Comparison of ENCODE assay signal across 13 cellular contexts in genomic region chr6:168031411-168032382, GRCh38. TPM values are rescaled to one million over a fixed set of nuclear protein-coding genes. Genes with fewer than 3 reads are reported as not detected.
DNase-seq lines count a peak whose midpoint lies in the region; ATAC-seq and TF ChIP-seq lines count a peak whose summit lies in the region.
"Had no signal": no experiment of that assay in that cellular context is flagged by ENCODE, and none has a peak within 500 bp of the region (broad histone marks: within the 10 kb centered on the region; RNA-seq: fewer than 3 reads in every experiment).

No MANE protein-coding gene starts in this region.

- no peak overlapping the region for H3K4me3 Mint-ChIP-seq in activated CD8-positive, alpha-beta T cell treated with anti-CD3 and anti-CD28 coated beads for 36 hours

- no peaks in the 10 kb centered on the region for H3K9me3 ChIP-seq in osteoblast (ENCODE audit: low read depth, low read length)

- H3K4me1 Mint-ChIP-seq in activated CD8-positive, alpha-beta T cell treated with anti-CD3 and anti-CD28 coated beads for 36 hours (ENCODE audit: low read depth): no peaks in the 10 kb centered on the region

- no peaks in the 10 kb centered on the region for H3K79me2 ChIP-seq in osteoblast (ENCODE audit: insufficient read depth, low read length)

- H3K4me2 ChIP-seq in osteoblast (ENCODE audit: insufficient read depth, low read length): peak overlapping the region; percentile 29

- intact Hi-C loops in left colon (cut with DNase I, micrococcal nuclease): no loop called here
- intact Hi-C loops in activated CD8-positive, alpha-beta T cell treated with anti-CD3 and anti-CD28 coated beads for 36 hours (cut with micrococcal nuclease): no loop called here

- H3K27ac Mint-ChIP-seq in activated CD8-positive, alpha-beta T cell treated with anti-CD3 and anti-CD28 coated beads for 36 hours: no peak overlapping the region

- H3K36me3 ChIP-seq in osteoblast (ENCODE audit: insufficient read depth, low read length): no peaks in the 10 kb centered on the region
- H3K36me3 ChIP-seq: cardiac muscle cell had no signal

- no peak for TF ChIP-seq CTCF in AG10803 (conservative IDR thresholded peaks at IDR 0.05; ENCODE audit: low read length)
- TF ChIP-seq CTCF in fibroblast of mammary gland (conservative IDR thresholded peaks at IDR 0.05; ENCODE audit: control insufficient read depth, insufficient read depth, low read depth, low read length): no peak
- TF ChIP-seq CTCF in osteoblast (IDR thresholded peaks at IDR 0.05; ENCODE audit: extremely low read depth, low read depth, low read length): no peak
- no peak for TF ChIP-seq CTCF in activated CD8-positive, alpha-beta T cell treated with anti-CD3 and anti-CD28 coated beads for 36 hours (IDR thresholded peaks at IDR 0.05)

- peak overlapping the region; percentile 68 for H2AFZ ChIP-seq in osteoblast (ENCODE audit: low read length)

- POLR2A ChIA-PET in activated CD8-positive, alpha-beta T cell treated with anti-CD3 and anti-CD28 coated beads for 36 hours (lab: Charles Lee): no interaction called here

- ATAC-seq in left colon (no peak), left lobe of liver (no peak)
- ATAC-seq in activated CD8-positive, alpha-beta T cell treated with anti-CD3 and anti-CD28 coated beads for 36 hours: no peak

- H4K20me1 ChIP-seq in osteoblast (ENCODE audit: insufficient read depth, low read length): no peaks in the 10 kb centered on the region

- H3K27me3 ChIP-seq in osteoblast (ENCODE audit: insufficient read depth, low read length): no peaks in the 10 kb centered on the region

- peaks cover 30% of the 10 kb centered on the region for H3K4me1 ChIP-seq in osteoblast (ENCODE audit: insufficient read depth, low read length)

- peak overlapping the region; percentile 67 for H3K27ac ChIP-seq in osteoblast (ENCODE audit: low read depth, low read length)
- H3K27ac ChIP-seq: cardiac muscle cell had no signal

- H3K36me3 Mint-ChIP-seq in activated CD8-positive, alpha-beta T cell treated with anti-CD3 and anti-CD28 coated beads for 36 hours (ENCODE audit: low read depth): no peaks in the 10 kb centered on the region

- CTCF ChIA-PET in activated CD8-positive, alpha-beta T cell treated with anti-CD3 and anti-CD28 coated beads for 36 hours (lab: Charles Lee): interaction anchor here (1.0 kb wide), 1 partner anchor 86 kb away, joined by 3 read pairs; no protein-coding TSS in a partner anchor

- no peak overlapping the region for H3K4me3 ChIP-seq in AG10803 (ENCODE audit: low read length)
- no peak overlapping the region for H3K4me3 ChIP-seq in fibroblast of mammary gland (ENCODE audit: control insufficient read depth, low read depth, low read length)
- H3K4me3 ChIP-seq in osteoblast (ENCODE audit: insufficient read depth, low read length): no peak overlapping the region
- H3K4me3 ChIP-seq: cardiac muscle cell had no signal

- H3K9me3 Mint-ChIP-seq in activated CD8-positive, alpha-beta T cell treated with anti-CD3 and anti-CD28 coated beads for 36 hours: peaks cover 2% of the 10 kb centered on the region

- peaks cover 17% of the 10 kb centered on the region for H3K27me3 Mint-ChIP-seq in activated CD8-positive, alpha-beta T cell treated with anti-CD3 and anti-CD28 coated beads for 36 hours

- DNase-seq in AG10803 (ENCODE audit: low read depth) (peak; percentile 81), RPMI7951 (ENCODE audit: low read depth) (peak; percentile 94), fibroblast of mammary gland (ENCODE audit: low read depth) (peak; percentile 85), osteoblast (ENCODE audit: insufficient read length, low spot score, missing footprints) (no peak), left colon (no peak), amygdala (lab: John Stamatoyannopoulos, UW) (no peak), left lobe of liver (ENCODE audit: low spot score) (no peak)
- DNase-seq in activated CD8-positive, alpha-beta T cell treated with anti-CD3 and anti-CD28 coated beads for 36 hours: no peak
- DNase-seq: activated CD8-positive, alpha-beta memory T cell treated with anti-CD3 and anti-CD28 coated beads, Interleukin-2, amount 50 U/mL, for 48 hours; COR-L47; hippocampal formation; NCI-H1694 treated with DMSO at 0.1 percent for 48 hours had no signal

RNA-seq across cellular contexts. Expression of gene KIF25, which starts 34.2 kb away (rescaled TPM):
- total RNA-seq in RPMI7951 (2014; rRNA removed; shearing (Covaris generic)): 0.36 and 0.39 TPM in 2 replicates
- total RNA-seq in osteoblast (not detected in 2 replicates), left colon (under 1 TPM; 0.22 to 0.27 TPM), left lobe of liver (0.43 TPM)
- total RNA-seq in activated CD8-positive, alpha-beta T cell treated with anti-CD3 and anti-CD28 coated beads for 36 hours: not detected

RNA-seq across cellular contexts. Expression of gene FRMD1, which starts 47.3 kb away (rescaled TPM):
- total RNA-seq in RPMI7951 (2014; rRNA removed; shearing (Covaris generic)): not detected in 2 replicates
- total RNA-seq in osteoblast (under 0.01 TPM in 2 replicates), left colon (10 to 100 TPM; 22.8 to 35.5 TPM), left lobe of liver (0.10 TPM)
- total RNA-seq in activated CD8-positive, alpha-beta T cell treated with anti-CD3 and anti-CD28 coated beads for 36 hours: not detected

Comparison
In these comparisons a context has a peak if more than half of its experiments do, and no peak if none do; other contexts are left out.
1. DNase-seq: peak in AG10803 (single experiment), RPMI7951 (single experiment) and fibroblast of mammary gland (single experiment); none in osteoblast (single experiment), left colon (0 of 2), amygdala (0 of 56), left lobe of liver (single experiment) and activated CD8-positive, alpha-beta T cell treated with anti-CD3 and anti-CD28 coated beads for 36 hours (single experiment).
2. RNA of gene FRMD1, which starts 47.3 kb away (total RNA-seq): 22.8 to 35.5 TPM in left colon; 0.10 TPM in left lobe of liver (single experiment), not detected in RPMI7951, under 0.01 TPM in osteoblast and not detected in activated CD8-positive, alpha-beta T cell treated with anti-CD3 and anti-CD28 coated beads for 36 hours; every median in the first group is over 10 times any median in the second.